Comparison of ENCODE assay signal across 11 cellular contexts in genomic region chr10:31912898-31913847, GRCh38. TPM values are rescaled to one million over a fixed set of nuclear protein-coding genes. Genes with fewer than 3 reads are reported as not detected.
DNase-seq lines count a peak whose midpoint lies in the region; ATAC-seq and TF ChIP-seq lines count a peak whose summit lies in the region.
"Had no signal": no experiment of that assay in that cellular context is flagged by ENCODE, and none has a peak within 500 bp of the region (broad histone marks: within the 10 kb centered on the region; RNA-seq: fewer than 3 reads in every experiment).

No MANE protein-coding gene starts in this region.

- no peaks in the 10 kb centered on the region for H3K9me2 ChIP-seq in hepatocyte (replicated peaks; ENCODE audit: insufficient read depth)

- peak overlapping the region in 1 of 2 donors; percentile 5 for H3K4me3 Mint-ChIP-seq in activated T-cell treated with anti-CD3 and anti-CD28 coated beads, Interleukin-2, amount 50 U/mL, for 72 hours
- H3K4me3 Mint-ChIP-seq: nephron had no signal

- ATAC-seq in activated T-cell treated with anti-CD3 and anti-CD28 coated beads, Interleukin-2, amount 50 U/mL, for 72 hours (replicated peaks in 1 of 2): no peak
- no peak for ATAC-seq in HG02678 (IDR thresholded peaks at IDR 0.05; ENCODE audit: unreplicated experiment)
- no peak for ATAC-seq in HG03039 (IDR thresholded peaks at IDR 0.05; ENCODE audit: unreplicated experiment)

- DNase-seq in activated T-cell treated with anti-CD3 and anti-CD28 coated beads, Interleukin-2, amount 50 U/mL, for 72 hours: no peak
- DNase-seq in activated T-cell treated with anti-CD3 and anti-CD28 coated beads for 4 hours (no peak), astrocyte of the hippocampus (ENCODE audit: low read depth, low spot score) (peak; percentile 52), hepatocyte (ENCODE audit: low spot score) (no peak), stomach (no peak), NCI-H1436 treated with DMSO at 0.1 percent for 48 hours (lab: John Stamatoyannopoulos, UW) (no peak)
- DNase-seq: activated CD4-positive, alpha-beta T cell treated with anti-CD3 and anti-CD28 coated beads, Interleukin-2, amount 50 U/mL, for 48 hours; AML-193 had no signal

- 77% methylated on average over 10 of the region's 10 CpGs for WGBS in hepatocyte (ENCODE audit: low lambda C conversion rate, missing lambda C conversion rate)
- WGBS in stomach, 5 donors: 24 to 45% (median 30%) methylated on average over 10 of the region's 10 CpGs

- peaks cover 82% of the 10 kb centered on the region for H4K20me1 ChIP-seq in hepatocyte (ENCODE audit: insufficient read depth, poor library complexity, severe bottlenecking)

- no peaks in the 10 kb centered on the region for H3K9me3 Mint-ChIP-seq in activated T-cell treated with anti-CD3 and anti-CD28 coated beads, Interleukin-2, amount 50 U/mL, for 72 hours
- H3K9me3 Mint-ChIP-seq: nephron had no signal

- H3K4me3 ChIP-seq in hepatocyte (no peak overlapping the region), stomach (peak overlapping the region in 2 of 4 donors; percentile 2 to 10)

- TF ChIP-seq CTCF in hepatocyte (IDR thresholded peaks at IDR 0.05; ENCODE audit: poor library complexity): no peak
- TF ChIP-seq CTCF in stomach (IDR thresholded peaks at IDR 0.05): no peak

- H3K27ac ChIP-seq in hepatocyte: peak overlapping the region; percentile 3
- H3K27ac ChIP-seq in stomach: peak overlapping the region in 4 of 5 donors; percentile 14 to 66 (median 22)

- intact Hi-C loops in stomach (cut with DNase I; ENCODE audit: low total_unique reads): no loop called here

- no peaks in the 10 kb centered on the region for H3K36me3 Mint-ChIP-seq in activated T-cell treated with anti-CD3 and anti-CD28 coated beads, Interleukin-2, amount 50 U/mL, for 72 hours (ENCODE audit: insufficient read depth in 2 of 2)

- no peak for TF ChIP-seq EP300 in stomach (IDR thresholded peaks at IDR 0.05)

- H3K27ac Mint-ChIP-seq in activated T-cell treated with anti-CD3 and anti-CD28 coated beads, Interleukin-2, amount 50 U/mL, for 72 hours: peak overlapping the region; percentile 6

- H3K4me1 ChIP-seq in hepatocyte (ENCODE audit: insufficient read depth) (peaks cover 16% of the 10 kb centered on the region), stomach (peaks cover 21 to 47% (median 37%) of the 10 kb centered on the region in 4 donors)

- no peak for TF ChIP-seq POLR2A in stomach (IDR thresholded peaks at IDR 0.05)

- peaks cover 29% of the 10 kb centered on the region for H3K4me1 Mint-ChIP-seq in activated T-cell treated with anti-CD3 and anti-CD28 coated beads, Interleukin-2, amount 50 U/mL, for 72 hours (ENCODE audit: low read depth)

- no peaks in the 10 kb centered on the region for H3K27me3 Mint-ChIP-seq in activated T-cell treated with anti-CD3 and anti-CD28 coated beads, Interleukin-2, amount 50 U/mL, for 72 hours (ENCODE audit: low read depth)

- H3K27me3 ChIP-seq in hepatocyte: no peaks in the 10 kb centered on the region
- H3K27me3 ChIP-seq in stomach: no peaks in the 10 kb centered on the region

- peak overlapping the region; percentile 28 for H3K4me2 ChIP-seq in hepatocyte

- H2AFZ ChIP-seq in hepatocyte: no peak overlapping the region

- H3K79me2 ChIP-seq in hepatocyte: peaks cover 100% of the 10 kb centered on the region

- H3K36me3 ChIP-seq in hepatocyte (replicated peaks; ENCODE audit: insufficient read depth, low read depth): no peaks in the 10 kb centered on the region
- H3K36me3 ChIP-seq in stomach: peaks cover 0 to 5% (median 4%) of the 10 kb centered on the region in 4 donors

- H3K9me3 ChIP-seq in hepatocyte (ENCODE audit: low read depth): no peaks in the 10 kb centered on the region
- no peaks in the 10 kb centered on the region for H3K9me3 ChIP-seq in stomach

RNA-seq across cellular contexts. Expression of gene ARHGAP12, which starts 15.5 kb away (rescaled TPM):
- total RNA-seq in activated T-cell treated with anti-CD3 and anti-CD28 coated beads, Interleukin-2, amount 50 U/mL, for 72 hours: 1 to 10 TPM; 5.2 to 5.6 TPM
- total RNA-seq in hepatocyte: 55.6 and 56.8 TPM in 2 replicates
- polyA plus RNA-seq in hepatocyte: 14.9 and 16.4 TPM in 2 replicates
- 100 to 1,000 TPM in 2 of 5 donors, 10 to 100 TPM in 2, 1 to 10 TPM in 1; 9.8 to 343 (median 40.7) TPM for total RNA-seq in stomach
- 10 to 100 TPM; 16.6 to 37.7 (median 18.1) TPM for polyA plus RNA-seq in stomach
